8 cellular contexts compared by ENCODE assay signal in genomic region chr1:51878307-51878615, GRCh38. TPM values are rescaled to one million over a fixed set of nuclear protein-coding genes. Genes with fewer than 3 reads are reported as not detected.
A peak's percentile ranks its signal among the peaks of the same experiment; 100 is the strongest.
DNase-seq lines count a peak whose midpoint lies in the region; ATAC-seq and TF ChIP-seq lines count a peak whose summit lies in the region.

No MANE protein-coding gene starts in this region.

- H3K9me3 ChIP-seq in HUES64 (ENCODE audit: insufficient read depth, low read depth, low read length): no peaks in the 10 kb centered on the region

- H3K4me3 Mint-ChIP-seq in stimulated activated naive B cell treated with anti-CD40 and anti-IgM and Interleukin-4, amounts not matched to agents 10 μg/mL and 1 μg/mL and 100 μg/mL, for 72 hours: no peak overlapping the region

- H3K4me1 Mint-ChIP-seq in stimulated activated naive B cell treated with anti-CD40 and anti-IgM and Interleukin-4, amounts not matched to agents 10 μg/mL and 1 μg/mL and 100 μg/mL, for 72 hours: peaks cover 16 to 18% of the 10 kb centered on the region in 2 donors

- H3K36me3 ChIP-seq in HUES64 (ENCODE audit: insufficient read depth, low read length): peaks cover 5% of the 10 kb centered on the region

- peak; percentile 22 for ATAC-seq in GM21381 (IDR thresholded peaks at IDR 0.05; ENCODE audit: unreplicated experiment)
- ATAC-seq in stimulated activated naive B cell treated with anti-CD40 and anti-IgM and Interleukin-4, amounts not matched to agents 10 μg/mL and 1 μg/mL and 100 μg/mL, for 72 hours (replicated peaks): peak; percentile 41 to 49

- peak overlapping the region; percentile 96 for H3K9ac ChIP-seq in HUES64 (ENCODE audit: low read depth, low read length)

- no peak overlapping the region for H3K27ac Mint-ChIP-seq in stimulated activated naive B cell treated with anti-CD40 and anti-IgM and Interleukin-4, amounts not matched to agents 10 μg/mL and 1 μg/mL and 100 μg/mL, for 72 hours

- no peaks in the 10 kb centered on the region for H3K9me3 Mint-ChIP-seq in stimulated activated naive B cell treated with anti-CD40 and anti-IgM and Interleukin-4, amounts not matched to agents 10 μg/mL and 1 μg/mL and 100 μg/mL, for 72 hours

- in situ Hi-C loops in ACHN (cut with HindIII; ENCODE audit: low pct_ligation_motif_present, low pct_unique_long_range_greater_than_20kb, low sequenced_read_pairs): no loop called here

- peak overlapping the region; percentile 98 for H3K27ac ChIP-seq in HUES64 (ENCODE audit: low read depth, low read length)

- H3K27me3 Mint-ChIP-seq in stimulated activated naive B cell treated with anti-CD40 and anti-IgM and Interleukin-4, amounts not matched to agents 10 μg/mL and 1 μg/mL and 100 μg/mL, for 72 hours: no peaks in the 10 kb centered on the region

- no peak for DNase-seq in fibroblast of pulmonary artery (ENCODE audit: low read depth)
- DNase-seq in stimulated activated naive B cell treated with anti-CD40 and anti-IgM and Interleukin-4, amounts not matched to agents 10 μg/mL and 1 μg/mL and 100 μg/mL, for 72 hours: no peak
- no peak for DNase-seq in activated effector memory CD4-positive, alpha-beta T cell treated with Interleukin-2 at 50 U/mL for 16 hours
- DNase-seq in SKM-1 treated with dmso at 0.1 percent for 144 hours (lab: John Stamatoyannopoulos, UW; ENCODE audit: unreplicated experiment): no peak
- DNase-seq in ACHN: no peak
- no peak for DNase-seq in NCI-H2227 treated with DMSO at 0.1 percent for 48 hours (lab: John Stamatoyannopoulos, UW)

- peaks cover 7% of the 10 kb centered on the region; the same call in 1 of the 2 replicates for H3K4me1 ChIP-seq in HUES64 (ENCODE audit: insufficient read depth, low read length)

- H3K36me3 Mint-ChIP-seq in stimulated activated naive B cell treated with anti-CD40 and anti-IgM and Interleukin-4, amounts not matched to agents 10 μg/mL and 1 μg/mL and 100 μg/mL, for 72 hours: peaks cover 3 to 4% of the 10 kb centered on the region in 2 donors

- WGBS in HUES64: under 1% methylated on average over 17 of the region's 17 CpGs

- peaks cover 15% of the 10 kb centered on the region; the same call in 1 of the 2 replicates for H3K27me3 ChIP-seq in HUES64 (ENCODE audit: insufficient read depth, low read length)

- TF ChIP-seq CTCF in fibroblast of pulmonary artery (IDR thresholded peaks at IDR 0.05; ENCODE audit: low read length, missing control alignments): no peak

- peak overlapping the region; percentile 96 for H3K4me3 ChIP-seq in HUES64 (ENCODE audit: low read length)
- H3K4me3 ChIP-seq in fibroblast of pulmonary artery (replicated peaks; ENCODE audit: low read depth, low read length): peak overlapping the region; percentile 100

RNA-seq across cellular contexts. Expression of gene NRDC, which starts 0.3 kb away (rescaled TPM):
- polyA plus RNA-seq in HUES64 (2013, experiment 1 of 2): 123 TPM
- polyA plus RNA-seq in HUES64 (2013, experiment 2 of 2): 130 TPM
